13 cellular contexts compared by ENCODE assay signal in the genomic region with DNA sequence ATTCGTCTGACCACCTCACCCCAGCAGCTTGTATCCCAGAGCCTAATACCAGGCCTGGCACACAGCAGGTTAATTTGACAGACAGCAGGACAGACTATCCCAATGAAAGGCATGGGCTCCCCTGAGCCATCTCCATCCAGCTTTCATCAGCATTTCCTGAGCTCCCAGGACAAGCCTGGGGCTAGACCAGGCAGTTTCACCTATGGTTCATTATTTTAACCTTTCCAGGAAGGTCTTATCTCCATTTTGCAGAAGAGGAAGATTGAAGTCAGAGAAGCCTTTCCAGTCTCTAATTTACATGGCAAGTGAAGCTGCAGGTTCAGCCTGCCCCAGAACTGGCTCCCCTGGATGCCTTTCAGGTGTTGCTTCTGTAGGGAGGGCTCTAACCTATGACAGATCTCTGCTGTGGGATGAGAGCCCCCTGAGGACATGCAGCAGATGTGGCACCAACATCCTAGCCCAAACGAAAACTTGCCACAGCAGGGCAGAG. TPM values are rescaled to one million over a fixed set of nuclear protein-coding genes. Genes with fewer than 3 reads are reported as not detected.
A peak's percentile ranks its signal among the peaks of the same experiment; 100 is the strongest.
DNase-seq lines count a peak whose midpoint lies in the region; ATAC-seq lines count a peak whose summit lies in the region.
"Had no signal": no experiment of that assay in that cellular context is flagged by ENCODE, and none has a peak within 500 bp of the region (broad histone marks: within the 10 kb centered on the region; RNA-seq: fewer than 3 reads in every experiment).

No MANE protein-coding gene starts in this region.

- peak overlapping the region; percentile 21 for H3K27ac Mint-ChIP-seq in stimulated activated naive CD8-positive, alpha-beta T cell treated with anti-CD3 and anti-CD28 coated beads, Interleukin-15, Interleukin-2, amounts not matched to agents 100 ng/mL and 50 ng/mL, for 24 hours
- H3K27ac Mint-ChIP-seq in effector memory CD8-positive, alpha-beta T cell, result peak overlapping the region; percentile 77 to 82
- H3K27ac Mint-ChIP-seq in naive thymus-derived CD8-positive, alpha-beta T cell, result peak overlapping the region; percentile 25 to 81 (median 64)

- H3K9me3 Mint-ChIP-seq in stimulated activated naive CD8-positive, alpha-beta T cell treated with anti-CD3 and anti-CD28 coated beads, Interleukin-15, Interleukin-2, amounts not matched to agents 100 ng/mL and 50 ng/mL, for 24 hours, result no peaks in the 10 kb centered on the region
- no peaks in the 10 kb centered on the region for H3K9me3 Mint-ChIP-seq in effector memory CD8-positive, alpha-beta T cell
- no peaks in the 10 kb centered on the region for H3K9me3 Mint-ChIP-seq in naive thymus-derived CD8-positive, alpha-beta T cell

- in situ Hi-C loops in KBM-7 (cut with MboI; ENCODE audit: low pct_unique_long_range_greater_than_20kb, low sequenced_read_pairs), result loop anchor here (10.0 kb wide), 1 partner anchor 50 kb away; no protein-coding TSS in a partner anchor

- H3K4me3 Mint-ChIP-seq in stimulated activated naive CD8-positive, alpha-beta T cell treated with anti-CD3 and anti-CD28 coated beads, Interleukin-15, Interleukin-2, amounts not matched to agents 100 ng/mL and 50 ng/mL, for 24 hours, result no peak overlapping the region
- H3K4me3 Mint-ChIP-seq in effector memory CD8-positive, alpha-beta T cell, result no peak overlapping the region
- H3K4me3 Mint-ChIP-seq in naive thymus-derived CD8-positive, alpha-beta T cell, result peak overlapping the region in 6 of 10 donors; percentile 11 to 69 (median 36)

- H3K4me1 Mint-ChIP-seq in stimulated activated naive CD8-positive, alpha-beta T cell treated with anti-CD3 and anti-CD28 coated beads, Interleukin-15, Interleukin-2, amounts not matched to agents 100 ng/mL and 50 ng/mL, for 24 hours (ENCODE audit: low read depth), result peaks cover 82% of the 10 kb centered on the region
- peaks cover 25 to 30% of the 10 kb centered on the region in 2 donors for H3K4me1 Mint-ChIP-seq in effector memory CD8-positive, alpha-beta T cell (ENCODE audit: low read depth in 2 of 2)
- H3K4me1 Mint-ChIP-seq in naive thymus-derived CD8-positive, alpha-beta T cell, result peaks cover 60 to 95% (median 92%) of the 10 kb centered on the region in 4 donors

- H3K27me3 Mint-ChIP-seq in stimulated activated naive CD8-positive, alpha-beta T cell treated with anti-CD3 and anti-CD28 coated beads, Interleukin-15, Interleukin-2, amounts not matched to agents 100 ng/mL and 50 ng/mL, for 24 hours, result no peaks in the 10 kb centered on the region
- no peaks in the 10 kb centered on the region for H3K27me3 Mint-ChIP-seq in effector memory CD8-positive, alpha-beta T cell
- H3K27me3 Mint-ChIP-seq in naive thymus-derived CD8-positive, alpha-beta T cell, result no peaks in the 10 kb centered on the region

- no peak for ATAC-seq in stimulated activated naive CD8-positive, alpha-beta T cell treated with anti-CD3 and anti-CD28 coated beads, Interleukin-15, Interleukin-2, amounts not matched to agents 100 U/mL and 50 U/mL, for 24 hours
- no peak for ATAC-seq in effector memory CD8-positive, alpha-beta T cell (replicated peaks)
- ATAC-seq in naive thymus-derived CD8-positive, alpha-beta T cell, result no peak
- no peak for ATAC-seq in HG03520 (IDR thresholded peaks at IDR 0.05; ENCODE audit: unreplicated experiment)
- no peak for ATAC-seq in HG03469 (IDR thresholded peaks at IDR 0.05; ENCODE audit: unreplicated experiment)
- no peak for ATAC-seq in activated CD4-positive, CD25-positive, alpha-beta regulatory T cell treated with anti-CD3 and anti-CD28 coated beads, Interleukin-2, amount 50 U/mL, for 24 hours

- no peak for DNase-seq in stimulated activated naive CD8-positive, alpha-beta T cell treated with anti-CD3 and anti-CD28 coated beads, Interleukin-15, Interleukin-2, amounts not matched to agents 100 U/mL and 50 U/mL, for 24 hours
- DNase-seq in effector memory CD8-positive, alpha-beta T cell, result no peak
- DNase-seq in naive thymus-derived CD8-positive, alpha-beta T cell, result no peak
- no peak for DNase-seq in KBM-7
- DNase-seq: activated CD4-positive, CD25-positive, alpha-beta regulatory T cell; DMS79 treated with DMSO at 0.1 percent for 48 hours; NCI-H187; NCI-H774; SIG-M5 had no signal

- POLR2A ChIA-PET in naive thymus-derived CD8-positive, alpha-beta T cell (lab: Charles Lee), result interaction anchor here (0.7 to 3.1 kb wide), 4 partner anchors 12 to 50 kb away, joined by 4 to 11 read pairs (median 6); a partner anchor contains a TSS

- peaks cover 8% of the 10 kb centered on the region for H3K36me3 Mint-ChIP-seq in stimulated activated naive CD8-positive, alpha-beta T cell treated with anti-CD3 and anti-CD28 coated beads, Interleukin-15, Interleukin-2, amounts not matched to agents 100 ng/mL and 50 ng/mL, for 24 hours (ENCODE audit: low read depth)
- peaks cover 3% of the 10 kb centered on the region for H3K36me3 Mint-ChIP-seq in effector memory CD8-positive, alpha-beta T cell (ENCODE audit: insufficient read depth)
- peaks cover 0 to 14% (median 9%) of the 10 kb centered on the region in 3 donors for H3K36me3 Mint-ChIP-seq in naive thymus-derived CD8-positive, alpha-beta T cell

RNA-seq across cellular contexts. Expression of a gene that starts 17.0 kb away (rescaled TPM):
- 10 to 100 TPM; 60.0 to 65.3 TPM for total RNA-seq in naive thymus-derived CD8-positive, alpha-beta T cell
- 10 to 100 TPM in 1 of 3 donors, 1 to 10 TPM in 2; 7.6 to 12.2 (median 9.0) TPM for polyA plus RNA-seq in naive thymus-derived CD8-positive, alpha-beta T cell

Comparison
In these comparisons a context has a peak if more than half of its experiments do, and no peak if none do; other contexts are left out.
1. H3K27ac Mint-ChIP-seq: peak in every context shown above with its lines; median percentile 80 in effector memory CD8-positive, alpha-beta T cell; 64 in naive thymus-derived CD8-positive, alpha-beta T cell; 21 in stimulated activated naive CD8-positive, alpha-beta T cell treated with anti-CD3 and anti-CD28 coated beads, Interleukin-15, Interleukin-2, amounts not matched to agents 100 ng/mL and 50 ng/mL, for 24 hours.
2. H3K4me3 Mint-ChIP-seq: peak in naive thymus-derived CD8-positive, alpha-beta T cell (6 of 10); none in stimulated activated naive CD8-positive, alpha-beta T cell treated with anti-CD3 and anti-CD28 coated beads, Interleukin-15, Interleukin-2, amounts not matched to agents 100 ng/mL and 50 ng/mL, for 24 hours (single experiment) and effector memory CD8-positive, alpha-beta T cell (0 of 2).